ENCODE assay signal across 8 cellular contexts in genomic region chr10:27998954-27999275, GRCh38. TPM values are rescaled to one million over a fixed set of nuclear protein-coding genes. Genes with fewer than 3 reads are reported as not detected.
DNase-seq lines count a peak whose midpoint lies in the region; FAIRE-seq and TF ChIP-seq lines count a peak whose summit lies in the region.

Gene ODAD2, minus strand, starts transcription at chr10:27999079. Its CDS starts 3,937 bp downstream, at chr10:27995142.

- DNase-seq in activated T-cell treated with anti-CD3 and anti-CD28 coated beads, Interleukin-2, amount 50 U/mL, for 24 hours: no peak
- DNase-seq in activated T-cell treated with anti-CD3 and anti-CD28 coated beads for 4 hours: no peak
- DNase-seq in ascending aorta (ENCODE audit: low spot score in 2 of 2): no peak
- DNase-seq in lower leg skin (ENCODE audit: low spot score in 2 of 2): no peak
- DNase-seq in NCI-H1092 treated with DMSO at 0.1 percent for 48 hours (lab: John Stamatoyannopoulos, UW): no peak
- DNase-seq in NCI-H2196 treated with DMSO at 0.1 percent for 48 hours (lab: John Stamatoyannopoulos, UW; ENCODE audit: unreplicated experiment): no peak
- DNase-seq in D721Med (ENCODE audit: insufficient read length, low spot score): no peak

- peaks cover 12% of the 10 kb centered on the region for H3K4me1 Mint-ChIP-seq in activated T-cell treated with anti-CD3 and anti-CD28 coated beads, Interleukin-2, amount 50 U/mL, for 24 hours (ENCODE audit: low read depth)

- no peak within 1 kb of the TSS for H3K27ac Mint-ChIP-seq in activated T-cell treated with anti-CD3 and anti-CD28 coated beads, Interleukin-2, amount 50 U/mL, for 24 hours

- H3K9me3 ChIP-seq in ascending aorta: no peaks in the 10 kb centered on the region
- H3K9me3 ChIP-seq in thymus (ENCODE audit: control insufficient read depth): no peaks in the 10 kb centered on the region

- no peaks in the 10 kb centered on the region for H3K36me3 Mint-ChIP-seq in activated T-cell treated with anti-CD3 and anti-CD28 coated beads, Interleukin-2, amount 50 U/mL, for 24 hours (ENCODE audit: low read depth)

- H3K27me3 Mint-ChIP-seq in activated T-cell treated with anti-CD3 and anti-CD28 coated beads, Interleukin-2, amount 50 U/mL, for 24 hours: peaks cover 67% of the 10 kb centered on the region

- no peak for TF ChIP-seq POLR2A in lower leg skin (IDR thresholded peaks at IDR 0.05)

- H3K27ac ChIP-seq in ascending aorta (peak within 1 kb of the TSS in 1 of 2 donors; percentile 6), thymus (ENCODE audit: low read depth) (no peak within 1 kb of the TSS)

- no peak for FAIRE-seq in D721Med (lab: Jason Lieb, UNC)

- intact Hi-C loops in ascending aorta (cut with DNase I): no loop called here
- intact Hi-C loops in lower leg skin (cut with DNase I; ENCODE audit: low total_unique reads): no loop called here

- WGBS in lower leg skin, 2 donors: 7% methylated on average over 18 to 30 of the region's 30 CpGs
- WGBS in thymus: 2% methylated on average over 30 of the region's 30 CpGs

- H3K4me3 ChIP-seq in ascending aorta: peak within 1 kb of the TSS; percentile 75
- peak within 1 kb of the TSS; percentile 41 for H3K4me3 ChIP-seq in lower leg skin (ENCODE audit: low read depth, poor library complexity, severe bottlenecking)
- H3K4me3 ChIP-seq in thymus (ENCODE audit: low read length): peak within 1 kb of the TSS; percentile 59

- TF ChIP-seq CTCF in ascending aorta (IDR thresholded peaks at IDR 0.05): no peak
- no peak for TF ChIP-seq CTCF in lower leg skin (IDR thresholded peaks at IDR 0.05)
- no peak for TF ChIP-seq CTCF in D721Med (IDR thresholded peaks at IDR 0.05; ENCODE audit: insufficient read depth, missing control alignments)

- no peaks in the 10 kb centered on the region for H3K36me3 ChIP-seq in ascending aorta
- no peaks in the 10 kb centered on the region for H3K36me3 ChIP-seq in thymus (ENCODE audit: control insufficient read depth, insufficient read depth)

- no peaks in the 10 kb centered on the region for H3K9me3 Mint-ChIP-seq in activated T-cell treated with anti-CD3 and anti-CD28 coated beads, Interleukin-2, amount 50 U/mL, for 24 hours

- H3K27me3 ChIP-seq in ascending aorta (no peaks in the 10 kb centered on the region), thymus (ENCODE audit: control insufficient read depth, insufficient read depth) (no peaks in the 10 kb centered on the region)

- H3K4me1 ChIP-seq in ascending aorta: no peaks in the 10 kb centered on the region
- peaks cover 4% of the 10 kb centered on the region for H3K4me1 ChIP-seq in thymus (ENCODE audit: control insufficient read depth, insufficient read depth, low read length)

- H3K4me3 Mint-ChIP-seq in activated T-cell treated with anti-CD3 and anti-CD28 coated beads, Interleukin-2, amount 50 U/mL, for 24 hours: peak within 1 kb of the TSS; percentile 75

RNA-seq across cellular contexts. Expression of gene ODAD2, which starts in this region (rescaled TPM):
- not detected for total RNA-seq in ascending aorta
- under 1 TPM in 1 of 4 donors, not detected in 3; 0.10 TPM for total RNA-seq in lower leg skin
- 0.23 TPM for polyA plus RNA-seq in thymus
